34 cellular contexts compared by ENCODE assay signal in genomic region chr9:134212809-134213507, GRCh38. TPM values are rescaled to one million over a fixed set of nuclear protein-coding genes. Genes with fewer than 3 reads are reported as not detected.
A peak's percentile ranks its signal among the peaks of the same experiment; 100 is the strongest.
DNase-seq lines count a peak whose midpoint lies in the region; ATAC-seq, FAIRE-seq and TF ChIP-seq lines count a peak whose summit lies in the region.
"Had no signal": no experiment of that assay in that cellular context is flagged by ENCODE, and none has a peak within 500 bp of the region (broad histone marks: within the 10 kb centered on the region; RNA-seq: fewer than 3 reads in every experiment).

No MANE protein-coding gene starts in this region.

- H3K4me1 ChIP-seq in left ventricle myocardium inferior (peaks cover 65% of the 10 kb centered on the region), small intestine (ENCODE audit: control insufficient read depth in 2 of 2, insufficient read depth in 1 of 2, low read depth in 1 of 2, low read length in 1 of 2) (no peaks in the 10 kb centered on the region)

- H3K36me3 ChIP-seq in left ventricle myocardium inferior (no peaks in the 10 kb centered on the region), small intestine (ENCODE audit: control insufficient read depth in 2 of 2, insufficient read depth in 2 of 2, low read length in 2 of 2) (no peaks in the 10 kb centered on the region)
- H3K36me3 ChIP-seq: gastroesophageal sphincter, left lung, thyroid gland had no signal

- DNase-seq in left ventricle myocardium inferior (peak; percentile 5), left ventricle myocardium superior (no peak), chondrocyte (ENCODE audit: low spot score) (peak; percentile 57), neural crest cell (ENCODE audit: low read depth, low spot score) (no peak), type B pancreatic cell (ENCODE audit: extremely low spot score, unreplicated experiment) (no peak), small intestine (no peak)
- no peak for DNase-seq in activated T-cell treated with anti-CD3 and anti-CD28 coated beads, Interleukin-2, amount 50 U/mL, for 48 hours
- DNase-seq: activated CD4-positive, alpha-beta T cell treated with anti-CD3 and anti-CD28 coated beads for 1 hour; activated CD8-positive, alpha-beta T cell treated with anti-CD3 and anti-CD28 coated beads, Interleukin-2, amount 10 ng/mL, durations not matched to agents 7 days and 5 days; activated gamma-delta T cell; activated naive CD8-positive, alpha-beta T cell treated with anti-CD3 and anti-CD28 coated beads, Interleukin-2, amount 10 ng/mL, durations not matched to agents 7 days and 5 days; activated T-cell treated with anti-CD3 and anti-CD28 coated beads for 4 hours; cerebellar nuclear complex; GM23248; hippocampal formation; NCI-H1417; NCI-H2081; NCI-H345; NCI-H774; RPMI8226; stimulated activated CD8-positive, alpha-beta memory T cell treated with anti-CD3 and anti-CD28 coated beads, Interleukin-4, amount 100 ng/mL, for 48 hours; stimulated activated naive CD8-positive, alpha-beta T cell treated with anti-CD3 and anti-CD28 coated beads, Interleukin-15, amount 100 ng/mL, for 72 hours had no signal

- H3K36me3 Mint-ChIP-seq in chondrocyte (ENCODE audit: low read depth) (no peaks in the 10 kb centered on the region), neural crest cell (ENCODE audit: low read depth) (no peaks in the 10 kb centered on the region), type B pancreatic cell (no peaks in the 10 kb centered on the region)
- H3K36me3 Mint-ChIP-seq: activated naive CD8-positive, alpha-beta T cell treated with anti-CD3 and anti-CD28 coated beads, Interleukin-2, amount 10 ng/mL, durations not matched to agents 7 days and 5 days; CD8-positive, alpha-beta memory T cell had no signal

- no peak for FAIRE-seq in small intestine (lab: Jason Lieb, UNC)
- FAIRE-seq: A204.1, endothelial cell of umbilical vein had no signal

- WGBS in small intestine, 3 donors: 76 to 90% (median 88%) methylated on average over 5 of the region's 5 CpGs

- H3K4me1 Mint-ChIP-seq in chondrocyte (ENCODE audit: low read depth) (peaks cover 24% of the 10 kb centered on the region), neural crest cell (peaks cover 46% of the 10 kb centered on the region), type B pancreatic cell (ENCODE audit: unreplicated experiment) (peaks cover 31% of the 10 kb centered on the region)
- H3K4me1 Mint-ChIP-seq: activated naive CD8-positive, alpha-beta T cell treated with anti-CD3 and anti-CD28 coated beads, Interleukin-2, amount 10 ng/mL, durations not matched to agents 7 days and 5 days; CD8-positive, alpha-beta memory T cell had no signal

- H3K27me3 ChIP-seq in left ventricle myocardium inferior (ENCODE audit: low read depth) (no peaks in the 10 kb centered on the region), small intestine (ENCODE audit: control insufficient read depth in 2 of 2, insufficient read depth in 2 of 2, low read length in 2 of 2) (no peaks in the 10 kb centered on the region)
- H3K27me3 ChIP-seq: gastroesophageal sphincter, left lung, thyroid gland had no signal

- no peak for ATAC-seq in left ventricle myocardium superior
- no peak for ATAC-seq in GM21529 (IDR thresholded peaks at IDR 0.05; ENCODE audit: unreplicated experiment)
- ATAC-seq: activated CD8-positive, alpha-beta T cell treated with anti-CD3 and anti-CD28 coated beads, Interleukin-2, amount 10 ng/mL, durations not matched to agents 7 days and 5 days; gastroesophageal sphincter; left lung; mucosa of descending colon; stimulated activated naive CD8-positive, alpha-beta T cell treated with anti-CD3 and anti-CD28 coated beads, Interleukin-15, amount 100 ng/mL, for 72 hours had no signal

- TF ChIP-seq CTCF in left ventricle myocardium inferior (IDR thresholded peaks at IDR 0.05; ENCODE audit: borderline replicate concordance) (no peak), chondrocyte (IDR thresholded peaks at IDR 0.05) (no peak), neural crest cell (conservative IDR thresholded peaks at IDR 0.05) (no peak), type B pancreatic cell (conservative IDR thresholded peaks at IDR 0.05) (no peak)

- no peaks in the 10 kb centered on the region for H3K27me3 Mint-ChIP-seq in chondrocyte (ENCODE audit: low read depth)
- H3K27me3 Mint-ChIP-seq in neural crest cell (ENCODE audit: low read depth): no peaks in the 10 kb centered on the region
- peaks cover 3% of the 10 kb centered on the region for H3K27me3 Mint-ChIP-seq in type B pancreatic cell
- H3K27me3 Mint-ChIP-seq: activated naive CD8-positive, alpha-beta T cell treated with anti-CD3 and anti-CD28 coated beads, Interleukin-2, amount 10 ng/mL, durations not matched to agents 7 days and 5 days; progenitor cell of endocrine pancreas; stimulated activated naive CD8-positive, alpha-beta T cell treated with anti-CD3 and anti-CD28 coated beads, Interleukin-15, amount 100 ng/mL, for 72 hours had no signal

- H3K27ac Mint-ChIP-seq in chondrocyte (ENCODE audit: unreplicated experiment) (no peak overlapping the region), neural crest cell (ENCODE audit: unreplicated experiment) (peak overlapping the region; percentile 81), type B pancreatic cell (peak overlapping the region; percentile 39)
- H3K27ac Mint-ChIP-seq: activated CD8-positive, alpha-beta T cell treated with anti-CD3 and anti-CD28 coated beads, Interleukin-2, amount 10 ng/mL, durations not matched to agents 7 days and 5 days; activated naive CD8-positive, alpha-beta T cell treated with anti-CD3 and anti-CD28 coated beads, Interleukin-2, amount 10 ng/mL, durations not matched to agents 7 days and 5 days; CD8-positive, alpha-beta memory T cell had no signal

- H3K4me3 Mint-ChIP-seq in chondrocyte (ENCODE audit: unreplicated experiment) (no peak overlapping the region), neural crest cell (no peak overlapping the region), type B pancreatic cell (no peak overlapping the region)
- H3K4me3 Mint-ChIP-seq: activated CD8-positive, alpha-beta T cell treated with anti-CD3 and anti-CD28 coated beads, Interleukin-2, amount 10 ng/mL, durations not matched to agents 7 days and 5 days; activated naive CD8-positive, alpha-beta T cell treated with anti-CD3 and anti-CD28 coated beads, Interleukin-2, amount 10 ng/mL, durations not matched to agents 7 days and 5 days; CD8-positive, alpha-beta memory T cell; stimulated activated naive CD8-positive, alpha-beta T cell treated with anti-CD3 and anti-CD28 coated beads, Interleukin-15, amount 100 ng/mL, for 72 hours had no signal

- intact Hi-C loops in left ventricle myocardium inferior (cut with micrococcal nuclease): no loop called here
- intact Hi-C loops in left ventricle myocardium superior (cut with micrococcal nuclease): no loop called here

- no peak overlapping the region for H3K27ac ChIP-seq in left ventricle myocardium inferior (replicated peaks)
- H3K27ac ChIP-seq in small intestine (ENCODE audit: low read depth in 1 of 2, low read length in 1 of 2): no peak overlapping the region
- H3K27ac ChIP-seq: gastroesophageal sphincter, GM23248, left lung, thyroid gland had no signal

- H3K9me3 ChIP-seq in left ventricle myocardium inferior (replicated peaks): peaks cover 6% of the 10 kb centered on the region
- no peaks in the 10 kb centered on the region for H3K9me3 ChIP-seq in small intestine (ENCODE audit: control insufficient read depth, low read depth)
- H3K9me3 ChIP-seq: mucosa of descending colon, thyroid gland had no signal

- H3K9me3 Mint-ChIP-seq in chondrocyte (ENCODE audit: low read depth) (peaks cover 4% of the 10 kb centered on the region), neural crest cell (peaks cover 3% of the 10 kb centered on the region), type B pancreatic cell (no peaks in the 10 kb centered on the region)
- H3K9me3 Mint-ChIP-seq: activated naive CD8-positive, alpha-beta T cell treated with anti-CD3 and anti-CD28 coated beads, Interleukin-2, amount 10 ng/mL, durations not matched to agents 7 days and 5 days had no signal

- H3K4me3 ChIP-seq in left ventricle myocardium inferior (no peak overlapping the region), small intestine (ENCODE audit: low read depth in 1 of 2, low read length in 2 of 2) (no peak overlapping the region)
- H3K4me3 ChIP-seq: gastroesophageal sphincter, GM23248, left lung, mucosa of descending colon, thyroid gland had no signal

RNA-seq across cellular contexts. Expression of gene RNU6ATAC, which starts 48.6 kb away (rescaled TPM):
- 157 TPM for total RNA-seq in left ventricle myocardium inferior
- 94.3 TPM for total RNA-seq in left ventricle myocardium superior
- 27.7 to 40.8 TPM (median 32.9 TPM) in 3 replicates for total RNA-seq in chondrocyte
- 71.3 and 108 TPM in 2 replicates for total RNA-seq in neural crest cell
- total RNA-seq in type B pancreatic cell (ENCODE audit: low replicate concordance): 66.2 and 78.6 TPM in 2 replicates
- not detected for polyA plus RNA-seq in small intestine
- total RNA-seq: fibroblast of lung, gastroesophageal sphincter, GM23248, SK-MEL-5, skeletal muscle tissue, thyroid gland had no signal
- polyA plus RNA-seq: CD8-positive, alpha-beta memory T cell; endothelial cell of umbilical vein; fibroblast of lung; GM23248 had no signal

Comparison
In these comparisons a context has a peak if more than half of its experiments do, and no peak if none do; other contexts are left out.
1. DNase-seq: peak in left ventricle myocardium inferior (single experiment) and chondrocyte (single experiment); none in left ventricle myocardium superior (single experiment), neural crest cell (single experiment), type B pancreatic cell (single experiment), small intestine (single experiment) and activated T-cell treated with anti-CD3 and anti-CD28 coated beads, Interleukin-2, amount 50 U/mL, for 48 hours (0 of 2).